In genomic region chr4:147518086-147518485, GRCh38 we compare ENCODE assay signal across 11 cellular contexts. TPM values are rescaled to one million over a fixed set of nuclear protein-coding genes. Genes with fewer than 3 reads are reported as not detected.
"Had no signal": no experiment of that assay in that cellular context is flagged by ENCODE, and none has a peak within 500 bp of the region (broad histone marks: within the 10 kb centered on the region; RNA-seq: fewer than 3 reads in every experiment).

No MANE protein-coding gene starts in this region.

- H3K4me1 Mint-ChIP-seq: central memory CD8-positive, alpha-beta T cell; stimulated activated naive CD8-positive, alpha-beta T cell treated with anti-CD3 and anti-CD28 coated beads, Interleukin-15, amount 100 ng/mL, for 72 hours had no signal

- H3K27me3 ChIP-seq: ascending aorta, gastroesophageal sphincter, heart right ventricle, right lobe of liver had no signal

- H3K27ac ChIP-seq: ascending aorta, gastroesophageal sphincter, heart right ventricle, lower lobe of right lung, right lobe of liver had no signal

- H3K4me3 ChIP-seq: ascending aorta, gastroesophageal sphincter, heart right ventricle, lower lobe of right lung, right lobe of liver had no signal

- H3K9me3 Mint-ChIP-seq: central memory CD8-positive, alpha-beta T cell; dendritic cell treated with granulocyte-macrophage colony-stimulating factor and Interleukin-4, amounts not matched to agents 40 ng/mL and 50 ng/mL, for 4 days; effector memory CD8-positive, alpha-beta T cell; stimulated activated naive CD8-positive, alpha-beta T cell treated with anti-CD3 and anti-CD28 coated beads, Interleukin-15, amount 100 ng/mL, for 72 hours had no signal

- H3K4me1 ChIP-seq: gastroesophageal sphincter, lower lobe of right lung, right lobe of liver had no signal

- H3K27me3 Mint-ChIP-seq: type B pancreatic cell had no signal

- H3K36me3 ChIP-seq: ascending aorta, gastroesophageal sphincter, lower lobe of right lung, right lobe of liver had no signal

- ATAC-seq: gastroesophageal sphincter had no signal

- H3K27ac Mint-ChIP-seq: dendritic cell treated with granulocyte-macrophage colony-stimulating factor and Interleukin-4, amounts not matched to agents 40 ng/mL and 50 ng/mL, for 4 days; effector memory CD8-positive, alpha-beta T cell; stimulated activated naive CD8-positive, alpha-beta T cell treated with anti-CD3 and anti-CD28 coated beads, Interleukin-15, amount 100 ng/mL, for 72 hours; type B pancreatic cell had no signal

- H3K4me3 Mint-ChIP-seq: central memory CD8-positive, alpha-beta T cell; dendritic cell treated with granulocyte-macrophage colony-stimulating factor and Interleukin-4, amounts not matched to agents 40 ng/mL and 50 ng/mL, for 4 days; effector memory CD8-positive, alpha-beta T cell; stimulated activated naive CD8-positive, alpha-beta T cell treated with anti-CD3 and anti-CD28 coated beads, Interleukin-15, amount 100 ng/mL, for 72 hours; type B pancreatic cell had no signal

- H3K9me3 ChIP-seq: ascending aorta, gastroesophageal sphincter, heart right ventricle, lower lobe of right lung, right lobe of liver had no signal

RNA-seq across cellular contexts. Expression of gene EDNRA, which starts 37.2 kb away (rescaled TPM):
- total RNA-seq: activated CD8-positive, alpha-beta memory T cell treated with anti-CD3 and anti-CD28 coated beads for 36 hours had no signal
